Comparison of ENCODE assay signal across 19 cellular contexts in the genomic region with DNA sequence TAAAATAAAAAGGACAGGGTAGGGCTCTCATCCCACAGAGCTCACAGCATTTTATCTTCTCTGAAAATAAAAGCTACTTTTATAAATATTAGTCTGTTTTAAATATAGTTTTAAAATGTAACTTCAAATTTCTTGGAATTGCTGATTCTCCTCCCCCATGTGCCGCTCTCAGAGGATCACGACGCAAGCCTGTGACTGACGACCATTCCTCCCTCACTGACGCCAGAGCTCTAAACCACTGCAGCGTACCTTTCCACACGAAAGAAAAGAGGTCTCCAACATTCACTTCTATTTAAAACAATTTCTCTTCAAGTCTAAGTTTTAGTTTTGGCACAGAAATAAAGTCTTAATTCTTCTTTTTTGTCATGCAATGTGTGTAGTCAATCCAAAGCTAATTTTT. TPM values are rescaled to one million over a fixed set of nuclear protein-coding genes. Genes with fewer than 3 reads are reported as not detected.
A peak's percentile ranks its signal among the peaks of the same experiment; 100 is the strongest.
DNase-seq lines count a peak whose midpoint lies in the region; ATAC-seq and TF ChIP-seq lines count a peak whose summit lies in the region.
"Had no signal": no experiment of that assay in that cellular context is flagged by ENCODE, and none has a peak within 500 bp of the region (broad histone marks: within the 10 kb centered on the region; RNA-seq: fewer than 3 reads in every experiment).

No MANE protein-coding gene starts in this region.

- peak; percentile 19 for DNase-seq in islet precursor cell
- peak; percentile 6 for DNase-seq in sciatic nerve (ENCODE audit: low spot score)
- DNase-seq in ureter (ENCODE audit: low spot score): peak; percentile 35
- no peak for DNase-seq in A172 (ENCODE audit: low spot score)
- DNase-seq in NCI-H82 treated with DMSO at 0.1 percent for 48 hours (lab: John Stamatoyannopoulos, UW; ENCODE audit: unreplicated experiment): no peak
- DNase-seq: activated CD8-positive, alpha-beta memory T cell treated with anti-CD3 and anti-CD28 coated beads, Interleukin-2, amount 50 U/mL, for 4 hours; GDM1; MG63; NCI-H1417 treated with DMSO at 0.1 percent for 48 hours; NCI-H524 treated with DMSO at 0.1 percent for 48 hours; stimulated activated CD4-positive, alpha-beta T cell treated with anti-CD3 and anti-CD28 coated beads, Interleukin-2, amount 100 ng/mL, for 48 hours; stimulated activated naive CD4-positive, alpha-beta T cell treated with Interleukin-2 at 50 U/mL for 16 hours; T-helper 2 cell had no signal

- H3K27me3 Mint-ChIP-seq in brain: no peaks in the 10 kb centered on the region

- peaks cover 0 to 2% (median 0%) of the 10 kb centered on the region in 5 experiments for H3K9me3 Mint-ChIP-seq in brain
- H3K9me3 Mint-ChIP-seq: CD8-positive, alpha-beta T cell; neural crest cell had no signal

- peak overlapping the region in 3 of 5 experiments; percentile 55 to 63 (median 59) for H3K27ac Mint-ChIP-seq in brain
- H3K27ac Mint-ChIP-seq: CD8-positive, alpha-beta T cell had no signal

- peaks cover 13% of the 10 kb centered on the region for H3K36me3 Mint-ChIP-seq in brain

- peaks cover 68% of the 10 kb centered on the region for H3K4me1 Mint-ChIP-seq in brain

- no peak for TF ChIP-seq CTCF in brain (conservative IDR thresholded peaks at IDR 0.05)

- intact Hi-C loops in sciatic nerve (cut with DNase I): no loop called here

- H3K4me3 Mint-ChIP-seq in brain: peak overlapping the region in 1 of 5 experiments; percentile 24
- H3K4me3 Mint-ChIP-seq: CD8-positive, alpha-beta T cell; neural crest cell had no signal

- ATAC-seq in sciatic nerve (no peak), GM18868 (IDR thresholded peaks at IDR 0.05; ENCODE audit: unreplicated experiment) (no peak)
- ATAC-seq: CD8-positive, alpha-beta T cell; K562; left ventricle myocardium superior had no signal

RNA-seq across cellular contexts. Expression of gene TOLLIP, which starts 9.3 kb away (rescaled TPM):
- 58.5 TPM for polyA plus RNA-seq in brain (ENCODE audit: insufficient read depth, low read depth, low replicate concordance)
- total RNA-seq in sciatic nerve (60.5 TPM), ureter (122 TPM)
- 24.4 and 26.6 TPM in 2 replicates for total RNA-seq in A172 (2014; rRNA removed; shearing (Covaris generic))

Comparison
In these comparisons a context has a peak if more than half of its experiments do, and no peak if none do; other contexts are left out.
1. DNase-seq: peak in islet precursor cell (single experiment), sciatic nerve (single experiment) and ureter (single experiment); none in A172 (single experiment) and NCI-H82 treated with DMSO at 0.1 percent for 48 hours (single experiment).